In the genomic region with DNA sequence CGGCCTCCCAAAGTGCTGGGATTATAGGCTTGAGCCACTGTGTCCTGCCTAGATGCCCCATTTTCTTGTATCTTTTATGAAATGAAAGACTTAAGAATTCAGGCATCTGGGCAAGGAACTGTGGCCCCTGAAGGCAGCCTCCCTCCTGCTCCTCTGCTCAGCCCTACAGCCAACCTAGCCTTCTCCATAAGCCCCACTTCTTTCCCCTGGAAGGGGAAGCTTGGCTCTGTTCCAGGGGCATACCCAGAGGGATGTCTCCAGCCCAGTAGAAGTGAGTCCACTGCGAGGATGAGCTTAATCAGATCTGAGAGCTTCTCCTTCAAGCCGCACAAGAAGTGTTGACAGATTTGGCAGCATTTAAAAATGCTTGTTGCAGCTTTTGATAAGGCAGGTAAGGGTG, we compare ENCODE assay signal across 21 cellular contexts. TPM values are rescaled to one million over a fixed set of nuclear protein-coding genes. Genes with fewer than 3 reads are reported as not detected.
DNase-seq lines count a peak whose midpoint lies in the region; ATAC-seq and TF ChIP-seq lines count a peak whose summit lies in the region.
"Had no signal": no experiment of that assay in that cellular context is flagged by ENCODE, and none has a peak within 500 bp of the region (broad histone marks: within the 10 kb centered on the region; RNA-seq: fewer than 3 reads in every experiment).

No MANE protein-coding gene starts in this region.

- H3K27ac Mint-ChIP-seq in endodermal cell: no peak overlapping the region
- no peak overlapping the region for H3K27ac Mint-ChIP-seq in naive thymus-derived CD4-positive, alpha-beta T cell

- 90 to 95% methylated on average over 2 to 3 of the region's 3 CpGs for WGBS in endodermal cell (ENCODE audit: insufficient coverage in 1 of 2, insufficient read length in 1 of 2), 2 experiments
- WGBS in stomach, 5 donors: 79 to 96% (median 84%) methylated on average over 3 of the region's 3 CpGs

- peaks cover 13% of the 10 kb centered on the region for H3K4me1 Mint-ChIP-seq in endodermal cell
- no peaks in the 10 kb centered on the region for H3K4me1 Mint-ChIP-seq in naive thymus-derived CD4-positive, alpha-beta T cell

- H3K4me3 ChIP-seq in endodermal cell (ENCODE audit: low read length) (no peak overlapping the region), stomach (no peak overlapping the region)
- H3K4me3 ChIP-seq in naive thymus-derived CD4-positive, alpha-beta T cell (ENCODE audit: low read length): no peak overlapping the region
- H3K4me3 ChIP-seq: SJSA1 had no signal

- H3K36me3 ChIP-seq in endodermal cell (ENCODE audit: control insufficient read depth, insufficient read depth, low read length): no peaks in the 10 kb centered on the region
- H3K36me3 ChIP-seq in stomach: no peaks in the 10 kb centered on the region
- no peaks in the 10 kb centered on the region for H3K36me3 ChIP-seq in naive thymus-derived CD4-positive, alpha-beta T cell (ENCODE audit: control insufficient read depth in 2 of 3, insufficient read depth in 3 of 3, low read length in 3 of 3)
- H3K36me3 ChIP-seq: SJSA1 had no signal

- TF ChIP-seq CTCF in endodermal cell (conservative IDR thresholded peaks at IDR 0.05) (no peak), stomach (IDR thresholded peaks at IDR 0.05) (no peak)

- DNase-seq in NCI-H82 (lab: John Stamatoyannopoulos, UW) (peak; percentile 43), NCI-H82 treated with DMSO at 0.1 percent for 48 hours (lab: John Stamatoyannopoulos, UW; ENCODE audit: unreplicated experiment) (no peak), D341Med (ENCODE audit: low spot score) (peak; percentile 10), endodermal cell (peak; percentile 25), stomach (peak; percentile 16), iPS-NIHi7 (ENCODE audit: extremely low spot score) (no peak)
- no peak for DNase-seq in naive thymus-derived CD4-positive, alpha-beta T cell
- DNase-seq: 8988T, ACHN, DMS53, MV-4-11, NCI-H1105, NCI-H146, NCI-H1930, NCI-H2171, NCI-H345, NCI-H510A treated with DMSO at 0.1 percent for 48 hours, NCI-H748 treated with DMSO at 0.1 percent for 48 hours, Right ventricle myocardium superior, RPMI8226 had no signal

- peaks cover 4% of the 10 kb centered on the region for H3K4me1 ChIP-seq in endodermal cell (ENCODE audit: control insufficient read depth, insufficient read depth, low read length)
- peaks cover 0 to 31% (median 9%) of the 10 kb centered on the region in 4 donors for H3K4me1 ChIP-seq in stomach
- H3K4me1 ChIP-seq in naive thymus-derived CD4-positive, alpha-beta T cell (ENCODE audit: control insufficient read depth in 2 of 2, insufficient read depth in 2 of 2, low read length in 2 of 2): no peaks in the 10 kb centered on the region

- POLR2A ChIA-PET in naive thymus-derived CD4-positive, alpha-beta T cell (lab: Charles Lee): interaction anchor here (0.5 kb wide), 1 partner anchor 35 kb away, joined by 3 read pairs; no protein-coding TSS in a partner anchor

- TF ChIP-seq POLR2A in stomach (IDR thresholded peaks at IDR 0.05): no peak

- H3K27ac ChIP-seq in endodermal cell (ENCODE audit: low read depth, low read length) (peak overlapping the region; percentile 86), stomach (no peak overlapping the region)
- H3K27ac ChIP-seq in naive thymus-derived CD4-positive, alpha-beta T cell (ENCODE audit: low read depth, low read length): no peak overlapping the region
- H3K27ac ChIP-seq: SJSA1 had no signal

- H3K27me3 ChIP-seq in endodermal cell (ENCODE audit: control insufficient read depth, insufficient read depth, low read length, poor library complexity, severe bottlenecking) (no peaks in the 10 kb centered on the region), stomach (no peaks in the 10 kb centered on the region)
- H3K27me3 ChIP-seq in naive thymus-derived CD4-positive, alpha-beta T cell (ENCODE audit: control insufficient read depth in 2 of 2, insufficient read depth in 2 of 2, low read length in 2 of 2): no peaks in the 10 kb centered on the region
- H3K27me3 ChIP-seq: SJSA1 had no signal

- H3K27me3 Mint-ChIP-seq in endodermal cell (ENCODE audit: insufficient read depth): peaks cover 24% of the 10 kb centered on the region
- H3K27me3 Mint-ChIP-seq in naive thymus-derived CD4-positive, alpha-beta T cell: peaks cover 0 to 2% (median 0%) of the 10 kb centered on the region in 5 donors

- TF ChIP-seq EP300 in stomach (IDR thresholded peaks at IDR 0.05): no peak

- CTCF ChIA-PET in naive thymus-derived CD4-positive, alpha-beta T cell (lab: Charles Lee): no interaction called here

- H3K4me3 Mint-ChIP-seq in endodermal cell: no peak overlapping the region
- H3K4me3 Mint-ChIP-seq in naive thymus-derived CD4-positive, alpha-beta T cell: no peak overlapping the region

- H3K9me3 ChIP-seq in endodermal cell (ENCODE audit: control insufficient read depth, low read length): no peaks in the 10 kb centered on the region
- no peaks in the 10 kb centered on the region for H3K9me3 ChIP-seq in stomach
- H3K9me3 ChIP-seq in naive thymus-derived CD4-positive, alpha-beta T cell (ENCODE audit: control insufficient read depth in 2 of 3, low read length in 3 of 3): no peaks in the 10 kb centered on the region
- H3K9me3 ChIP-seq: SJSA1 had no signal

- intact Hi-C loops in stomach (cut with DNase I; ENCODE audit: low total_unique reads): no loop called here
- intact Hi-C loops in naive thymus-derived CD4-positive, alpha-beta T cell (cut with micrococcal nuclease): no loop called here

- H3K36me3 Mint-ChIP-seq in endodermal cell (ENCODE audit: low read depth): no peaks in the 10 kb centered on the region
- no peaks in the 10 kb centered on the region for H3K36me3 Mint-ChIP-seq in naive thymus-derived CD4-positive, alpha-beta T cell

- no peak for ATAC-seq in naive thymus-derived CD4-positive, alpha-beta T cell

- H3K9me3 Mint-ChIP-seq in endodermal cell: no peaks in the 10 kb centered on the region
- H3K9me3 Mint-ChIP-seq in naive thymus-derived CD4-positive, alpha-beta T cell: no peaks in the 10 kb centered on the region

- H3K9ac ChIP-seq in endodermal cell (ENCODE audit: extremely low read depth, low read length, poor library complexity, severe bottlenecking): no peak overlapping the region

RNA-seq across cellular contexts. Expression of gene RHOB, which starts 39.7 kb away (rescaled TPM):
- total RNA-seq in endodermal cell: 10 to 100 TPM; 25.6 to 47.0 TPM
- 148 TPM for polyA plus RNA-seq in endodermal cell (2013, experiment 1 of 2)
- 167 TPM for polyA plus RNA-seq in endodermal cell (2013, experiment 2 of 2)
- 1,000 to 10,000 TPM in 1 of 5 donors, 100 to 1,000 TPM in 4; 353 to 1,146 (median 607) TPM for total RNA-seq in stomach
- polyA plus RNA-seq in stomach: 100 to 1,000 TPM; 143 to 327 (median 145) TPM
- total RNA-seq in naive thymus-derived CD4-positive, alpha-beta T cell: 100 to 1,000 TPM in 1 of 5 experiments, 10 to 100 TPM in 2, 1 to 10 TPM in 2; 2.5 to 244 (median 11.7) TPM
- under 1 TPM; 0.64 to 0.71 TPM for polyA plus RNA-seq in naive thymus-derived CD4-positive, alpha-beta T cell

Comparison
In these comparisons a context has a peak if more than half of its experiments do, and no peak if none do; other contexts are left out.
1. DNase-seq: peak in NCI-H82 (single experiment), D341Med (single experiment), endodermal cell (single experiment) and stomach (single experiment); none in NCI-H82 treated with DMSO at 0.1 percent for 48 hours (single experiment), iPS-NIHi7 (single experiment) and naive thymus-derived CD4-positive, alpha-beta T cell (0 of 9).